8 cellular contexts compared by ENCODE assay signal in genomic region chr4:107034982-107035710, GRCh38. TPM values are rescaled to one million over a fixed set of nuclear protein-coding genes. Genes with fewer than 3 reads are reported as not detected.
DNase-seq lines count a peak whose midpoint lies in the region; ATAC-seq, FAIRE-seq and TF ChIP-seq lines count a peak whose summit lies in the region.

No MANE protein-coding gene starts in this region.

- H3K27me3 ChIP-seq in pancreas = peaks cover 0 to 39% (median 3%) of the 10 kb centered on the region in 4 donors

- H3K4me3 ChIP-seq in fibroblast of villous mesenchyme (ENCODE audit: low read depth, low read length) (peak overlapping the region; percentile 55), pancreas (peak overlapping the region in 3 of 4 donors; percentile 8 to 47 (median 22))

- H3K9me3 ChIP-seq in pancreas = no peaks in the 10 kb centered on the region

- ATAC-seq in SK-N-SH treated with all-trans-retinoic acid at 6 μM for 48 hours (peak; percentile 61), pancreas (peak in 3 of 4 donors; percentile 44 to 53 (median 52)), GM18511 (IDR thresholded peaks at IDR 0.05; ENCODE audit: unreplicated experiment) (no peak)

- H3K36me3 ChIP-seq in pancreas = no peaks in the 10 kb centered on the region

- TF ChIP-seq CTCF in fibroblast of villous mesenchyme (IDR thresholded peaks at IDR 0.05; ENCODE audit: insufficient read depth, low read depth, low read length) = no peak
- no peak for TF ChIP-seq CTCF in pancreas (IDR thresholded peaks at IDR 0.05)

- intact Hi-C loops in pancreas (cut with DNase I) = no loop called here

- no peak for FAIRE-seq in pancreas (lab: Jason Lieb, UNC)

- WGBS in pancreas, 2 donors = 2 to 3% methylated on average over 35 of the region's 35 CpGs

- H3K27ac ChIP-seq in pancreas = no peak overlapping the region

- DNase-seq in EH (ENCODE audit: low read depth) (peak; percentile 13), fibroblast of villous mesenchyme (ENCODE audit: low read depth) (peak; percentile 23), pancreas (peak in 5 of 6 donors; percentile 9 to 70 (median 29)), cerebellar nuclear complex (lab: John Stamatoyannopoulos, UW) (no peak), inferior parietal cortex (ENCODE audit: extremely low spot score) (no peak), SKM-1 (lab: John Stamatoyannopoulos, UW; ENCODE audit: unreplicated experiment) (no peak)

- H3K4me1 ChIP-seq in pancreas = peaks cover 0 to 8% (median 0%) of the 10 kb centered on the region in 3 donors

TF ChIP-seq in SK-N-SH treated with all-trans-retinoic acid at 6 μM for 48 hours, 23 proteins besides CTCF, POLR2A, EP300 and RAD21:
- no peak for TF ChIP-seq RARB (CRISPR knock-in tag; IDR thresholded peaks at IDR 0.05)
- TF ChIP-seq CSRNP3 (CRISPR knock-in tag; IDR thresholded peaks at IDR 0.05) = no peak
- TF ChIP-seq CREB5 (CRISPR knock-in tag; IDR thresholded peaks at IDR 0.05; ENCODE audit: low read depth) = no peak
- no peak for TF ChIP-seq ZFP3 (CRISPR knock-in tag; IDR thresholded peaks at IDR 0.05)
- no peak for TF ChIP-seq ISL1 (CRISPR knock-in tag; IDR thresholded peaks at IDR 0.05)
- TF ChIP-seq GLIS3 (CRISPR knock-in tag; IDR thresholded peaks at IDR 0.05) = no peak
- TF ChIP-seq ZNF8 (CRISPR knock-in tag; IDR thresholded peaks at IDR 0.05) = no peak
- no peak for TF ChIP-seq OSR1 (CRISPR knock-in tag; IDR thresholded peaks at IDR 0.05)
- TF ChIP-seq PPARA (CRISPR knock-in tag; IDR thresholded peaks at IDR 0.05; ENCODE audit: borderline replicate concordance) = no peak
- no peak for TF ChIP-seq ESRRG (CRISPR knock-in tag; IDR thresholded peaks at IDR 0.05)
- no peak for TF ChIP-seq SNAI2 (CRISPR knock-in tag; IDR thresholded peaks at IDR 0.05)
- no peak for TF ChIP-seq ZC3H10 (CRISPR knock-in tag; IDR thresholded peaks at IDR 0.05)
- TF ChIP-seq CSDC2 (CRISPR knock-in tag; IDR thresholded peaks at IDR 0.05) = no peak
- no peak for TF ChIP-seq PATZ1 (CRISPR knock-in tag; IDR thresholded peaks at IDR 0.05; ENCODE audit: borderline replicate concordance)
- TF ChIP-seq ARNTL (CRISPR knock-in tag; IDR thresholded peaks at IDR 0.05; ENCODE audit: borderline replicate concordance, low read depth) = no peak
- no peak for TF ChIP-seq TOX (CRISPR knock-in tag; IDR thresholded peaks at IDR 0.05; ENCODE audit: borderline replicate concordance)
TF ChIP-seq in SK-N-SH treated with all-trans-retinoic acid at 6 μM for 48 hours: peak in this region for 0.

RNA-seq across cellular contexts. Expression of gene DKK2, which starts 1.0 kb away (rescaled TPM):
- under 0.01 and 0.43 TPM in 2 replicates for total RNA-seq in fibroblast of villous mesenchyme
- total RNA-seq in pancreas = 1 to 10 TPM in 1 of 6 donors, under 1 TPM in 3, not detected in 2; 0.09 to 1.3 (median 0.49) TPM
- polyA plus RNA-seq in pancreas = under 1 TPM; 0.08 to 0.16 TPM

Comparison
In these comparisons a context has a peak if more than half of its experiments do, and no peak if none do; other contexts are left out.
1. DNase-seq: peak in EH (single experiment), fibroblast of villous mesenchyme (single experiment) and pancreas (5 of 6); none in cerebellar nuclear complex (0 of 2), inferior parietal cortex (single experiment) and SKM-1 (single experiment).